1 cellular context compared by ENCODE assay signal in the genomic region with DNA sequence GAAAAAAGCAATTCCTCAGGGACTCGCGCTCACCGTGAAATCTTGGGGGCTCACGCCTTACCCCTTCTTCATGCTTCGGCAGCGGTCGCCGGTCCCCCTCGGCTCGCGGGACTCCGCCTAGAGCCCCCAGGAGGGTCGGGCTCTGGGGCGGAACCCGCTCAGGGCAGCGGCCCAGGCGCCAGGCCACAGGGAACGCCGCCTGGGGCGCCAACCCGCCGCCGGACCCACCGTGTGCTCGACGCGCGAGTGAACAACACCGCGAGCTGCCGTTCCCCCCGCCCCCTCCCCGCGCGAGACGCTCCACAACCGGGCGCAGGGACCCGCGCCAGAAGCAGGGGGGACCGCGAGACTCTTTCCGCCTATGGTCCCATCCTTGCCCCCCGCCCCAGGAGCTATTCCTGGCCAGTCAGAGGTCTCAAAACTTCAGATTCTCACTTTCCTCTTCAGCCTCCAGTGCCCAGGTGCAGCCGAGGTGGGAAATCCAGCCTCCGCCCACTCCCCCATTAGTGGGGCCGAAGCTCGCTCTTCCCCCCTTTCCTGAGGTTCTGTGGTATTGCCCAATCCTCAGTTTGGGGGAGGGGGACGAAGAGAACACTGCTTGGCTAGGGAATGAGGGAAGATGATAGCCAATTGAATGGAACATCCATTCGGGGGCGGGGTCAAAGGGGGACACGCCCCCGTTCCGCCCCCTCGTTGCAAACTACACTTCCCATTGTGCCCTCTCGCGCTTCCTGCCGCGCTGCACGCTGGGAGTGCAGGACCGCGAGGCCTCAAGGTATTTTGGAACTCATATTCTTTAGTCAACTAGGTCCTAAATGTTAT.
TF ChIP-seq lines count a peak whose summit lies in the region.

A gene (minus strand): TSS at position 265 of the 822 bp plus-strand sequence. CDS start 52,069 bp downstream, outside the sequence.

TF ChIP-seq in K562, 482 proteins besides CTCF, POLR2A, EP300 and RAD21 (continued from another document and continues in another):
- TF ChIP-seq ZNF445 (CRISPR knock-in tag; IDR thresholded peaks at IDR 0.05; ENCODE audit: low read depth) (no peak), TAF15 (IDR thresholded peaks at IDR 0.05; ENCODE audit: low read depth, low read length) (no peak), U2AF1 (optimal IDR thresholded peaks at IDR 0.05; ENCODE audit: low read depth, low read length) (peak; percentile 35), ZNF717 (CRISPR knock-in tag; IDR thresholded peaks at IDR 0.05) (no peak), CTBP1 (IDR thresholded peaks at IDR 0.05; ENCODE audit: borderline replicate concordance) (peak; percentile 29; the same call in 1 of the 2 replicates), HLTF (IDR thresholded peaks at IDR 0.05) (no peak), FOXJ2 (tag; IDR thresholded peaks at IDR 0.05) (no peak), ZNF583 (CRISPR knock-in tag; IDR thresholded peaks at IDR 0.05) (no peak), SP2 (IDR thresholded peaks at IDR 0.05; ENCODE audit: extremely low read depth, low read depth, low read length, poor library complexity, severe bottlenecking) (no peak), RHOXF2B (CRISPR knock-in tag; conservative IDR thresholded peaks at IDR 0.05) (no peak), OTX1 (CRISPR knock-in tag; IDR thresholded peaks at IDR 0.05) (no peak), ZZZ3 (IDR thresholded peaks at IDR 0.05) (no peak), HSF4 (CRISPR knock-in tag; IDR thresholded peaks at IDR 0.05; ENCODE audit: borderline replicate concordance) (no peak), ZNF384 (IDR thresholded peaks at IDR 0.05; ENCODE audit: low read depth, low read length) (no peak), NUFIP1 (IDR thresholded peaks at IDR 0.05; ENCODE audit: partially characterized antibody) (no peak), STAG1 (CRISPR knock-in tag; IDR thresholded peaks at IDR 0.05; ENCODE audit: borderline replicate concordance) (no peak), MXI1 (IDR thresholded peaks at IDR 0.05; ENCODE audit: low read depth, low read length) (no peak), SIRT6 (IDR thresholded peaks at IDR 0.05; ENCODE audit: low read depth, low read length) (no peak), ARNT (IDR thresholded peaks at IDR 0.05) (peak in 1 of 2 experiments; percentile 63; a peak in 1 of 4 replicates), ZEB2 (IDR thresholded peaks at IDR 0.05) (no peak), KHSRP (IDR thresholded peaks at IDR 0.05) (no peak), NR2C1 (IDR thresholded peaks at IDR 0.05) (0 out of 2 replicates have a peak, but pooled peaks have one; percentile 15), NR2C1 (tag; IDR thresholded peaks at IDR 0.05) (peak; percentile 38; the same call in 1 of the 2 replicates), NR4A1 (CRISPR knock-in tag; IDR thresholded peaks at IDR 0.05) (no peak), NR4A1 (tag; IDR thresholded peaks at IDR 0.05) (no peak), POLR2G (IDR thresholded peaks at IDR 0.05; ENCODE audit: low read depth, low read length) (peak; percentile 89), STAT5A (IDR thresholded peaks at IDR 0.05; ENCODE audit: borderline replicate concordance, low read length) (no peak), ZNF444 (CRISPR knock-in tag; IDR thresholded peaks at IDR 0.05) (no peak), NEUROD1 (IDR thresholded peaks at IDR 0.05; ENCODE audit: borderline replicate concordance, low read depth, low read length, partially characterized antibody) (no peak), ZBTB17 (CRISPR knock-in tag; IDR thresholded peaks at IDR 0.05) (no peak), BCL6 (CRISPR knock-in tag; IDR thresholded peaks at IDR 0.05) (no peak), HNRNPL (IDR thresholded peaks at IDR 0.05; ENCODE audit: low read depth, low read length) (no peak)
- TF ChIP-seq, protein P1, sequence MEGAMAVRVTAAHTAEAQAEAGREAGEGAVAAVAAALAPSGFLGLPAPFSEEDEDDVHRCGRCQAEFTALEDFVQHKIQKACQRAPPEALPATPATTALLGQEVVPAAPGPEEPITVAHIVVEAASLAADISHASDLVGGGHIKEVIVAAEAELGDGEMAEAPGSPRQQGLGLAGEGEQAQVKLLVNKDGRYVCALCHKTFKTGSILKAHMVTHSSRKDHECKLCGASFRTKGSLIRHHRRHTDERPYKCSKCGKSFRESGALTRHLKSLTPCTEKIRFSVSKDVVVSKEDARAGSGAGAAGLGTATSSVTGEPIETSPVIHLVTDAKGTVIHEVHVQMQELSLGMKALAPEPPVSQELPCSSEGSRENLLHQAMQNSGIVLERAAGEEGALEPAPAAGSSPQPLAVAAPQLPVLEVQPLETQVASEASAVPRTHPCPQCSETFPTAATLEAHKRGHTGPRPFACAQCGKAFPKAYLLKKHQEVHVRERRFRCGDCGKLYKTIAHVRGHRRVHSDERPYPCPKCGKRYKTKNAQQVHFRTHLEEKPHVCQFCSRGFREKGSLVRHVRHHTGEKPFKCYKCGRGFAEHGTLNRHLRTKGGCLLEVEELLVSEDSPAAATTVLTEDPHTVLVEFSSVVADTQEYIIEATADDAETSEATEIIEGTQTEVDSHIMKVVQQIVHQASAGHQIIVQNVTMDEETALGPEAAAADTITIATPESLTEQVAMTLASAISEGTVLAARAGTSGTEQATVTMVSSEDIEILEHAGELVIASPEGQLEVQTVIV (CRISPR knock-in tag; IDR thresholded peaks at IDR 0.05; ENCODE audit: borderline replicate concordance) = no peak
- TF ChIP-seq, protein P2, sequence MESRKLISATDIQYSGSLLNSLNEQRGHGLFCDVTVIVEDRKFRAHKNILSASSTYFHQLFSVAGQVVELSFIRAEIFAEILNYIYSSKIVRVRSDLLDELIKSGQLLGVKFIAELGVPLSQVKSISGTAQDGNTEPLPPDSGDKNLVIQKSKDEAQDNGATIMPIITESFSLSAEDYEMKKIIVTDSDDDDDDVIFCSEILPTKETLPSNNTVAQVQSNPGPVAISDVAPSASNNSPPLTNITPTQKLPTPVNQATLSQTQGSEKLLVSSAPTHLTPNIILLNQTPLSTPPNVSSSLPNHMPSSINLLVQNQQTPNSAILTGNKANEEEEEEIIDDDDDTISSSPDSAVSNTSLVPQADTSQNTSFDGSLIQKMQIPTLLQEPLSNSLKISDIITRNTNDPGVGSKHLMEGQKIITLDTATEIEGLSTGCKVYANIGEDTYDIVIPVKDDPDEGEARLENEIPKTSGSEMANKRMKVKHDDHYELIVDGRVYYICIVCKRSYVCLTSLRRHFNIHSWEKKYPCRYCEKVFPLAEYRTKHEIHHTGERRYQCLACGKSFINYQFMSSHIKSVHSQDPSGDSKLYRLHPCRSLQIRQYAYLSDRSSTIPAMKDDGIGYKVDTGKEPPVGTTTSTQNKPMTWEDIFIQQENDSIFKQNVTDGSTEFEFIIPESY (CRISPR knock-in tag; IDR thresholded peaks at IDR 0.05) = no peak
- TF ChIP-seq, protein P3, sequence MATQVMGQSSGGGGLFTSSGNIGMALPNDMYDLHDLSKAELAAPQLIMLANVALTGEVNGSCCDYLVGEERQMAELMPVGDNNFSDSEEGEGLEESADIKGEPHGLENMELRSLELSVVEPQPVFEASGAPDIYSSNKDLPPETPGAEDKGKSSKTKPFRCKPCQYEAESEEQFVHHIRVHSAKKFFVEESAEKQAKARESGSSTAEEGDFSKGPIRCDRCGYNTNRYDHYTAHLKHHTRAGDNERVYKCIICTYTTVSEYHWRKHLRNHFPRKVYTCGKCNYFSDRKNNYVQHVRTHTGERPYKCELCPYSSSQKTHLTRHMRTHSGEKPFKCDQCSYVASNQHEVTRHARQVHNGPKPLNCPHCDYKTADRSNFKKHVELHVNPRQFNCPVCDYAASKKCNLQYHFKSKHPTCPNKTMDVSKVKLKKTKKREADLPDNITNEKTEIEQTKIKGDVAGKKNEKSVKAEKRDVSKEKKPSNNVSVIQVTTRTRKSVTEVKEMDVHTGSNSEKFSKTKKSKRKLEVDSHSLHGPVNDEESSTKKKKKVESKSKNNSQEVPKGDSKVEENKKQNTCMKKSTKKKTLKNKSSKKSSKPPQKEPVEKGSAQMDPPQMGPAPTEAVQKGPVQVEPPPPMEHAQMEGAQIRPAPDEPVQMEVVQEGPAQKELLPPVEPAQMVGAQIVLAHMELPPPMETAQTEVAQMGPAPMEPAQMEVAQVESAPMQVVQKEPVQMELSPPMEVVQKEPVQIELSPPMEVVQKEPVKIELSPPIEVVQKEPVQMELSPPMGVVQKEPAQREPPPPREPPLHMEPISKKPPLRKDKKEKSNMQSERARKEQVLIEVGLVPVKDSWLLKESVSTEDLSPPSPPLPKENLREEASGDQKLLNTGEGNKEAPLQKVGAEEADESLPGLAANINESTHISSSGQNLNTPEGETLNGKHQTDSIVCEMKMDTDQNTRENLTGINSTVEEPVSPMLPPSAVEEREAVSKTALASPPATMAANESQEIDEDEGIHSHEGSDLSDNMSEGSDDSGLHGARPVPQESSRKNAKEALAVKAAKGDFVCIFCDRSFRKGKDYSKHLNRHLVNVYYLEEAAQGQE (CRISPR knock-in tag; IDR thresholded peaks at IDR 0.05; ENCODE audit: low read depth) = no peak
- TF ChIP-seq, protein P4, sequence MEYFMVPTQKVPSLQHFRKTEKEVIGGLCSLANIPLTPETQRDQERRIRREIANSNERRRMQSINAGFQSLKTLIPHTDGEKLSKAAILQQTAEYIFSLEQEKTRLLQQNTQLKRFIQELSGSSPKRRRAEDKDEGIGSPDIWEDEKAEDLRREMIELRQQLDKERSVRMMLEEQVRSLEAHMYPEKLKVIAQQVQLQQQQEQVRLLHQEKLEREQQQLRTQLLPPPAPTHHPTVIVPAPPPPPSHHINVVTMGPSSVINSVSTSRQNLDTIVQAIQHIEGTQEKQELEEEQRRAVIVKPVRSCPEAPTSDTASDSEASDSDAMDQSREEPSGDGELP (CRISPR knock-in tag; IDR thresholded peaks at IDR 0.05; ENCODE audit: borderline replicate concordance) = 0 out of 2 replicates have a peak, but pooled peaks have one; percentile 45
- TF ChIP-seq, protein P5, sequence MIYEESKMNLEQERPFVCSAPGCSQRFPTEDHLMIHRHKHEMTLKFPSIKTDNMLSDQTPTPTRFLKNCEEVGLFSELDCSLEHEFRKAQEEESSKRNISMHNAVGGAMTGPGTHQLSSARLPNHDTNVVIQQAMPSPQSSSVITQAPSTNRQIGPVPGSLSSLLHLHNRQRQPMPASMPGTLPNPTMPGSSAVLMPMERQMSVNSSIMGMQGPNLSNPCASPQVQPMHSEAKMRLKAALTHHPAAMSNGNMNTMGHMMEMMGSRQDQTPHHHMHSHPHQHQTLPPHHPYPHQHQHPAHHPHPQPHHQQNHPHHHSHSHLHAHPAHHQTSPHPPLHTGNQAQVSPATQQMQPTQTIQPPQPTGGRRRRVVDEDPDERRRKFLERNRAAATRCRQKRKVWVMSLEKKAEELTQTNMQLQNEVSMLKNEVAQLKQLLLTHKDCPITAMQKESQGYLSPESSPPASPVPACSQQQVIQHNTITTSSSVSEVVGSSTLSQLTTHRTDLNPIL (CRISPR knock-in tag; IDR thresholded peaks at IDR 0.05) = no peak
- TF ChIP-seq, protein P6, sequence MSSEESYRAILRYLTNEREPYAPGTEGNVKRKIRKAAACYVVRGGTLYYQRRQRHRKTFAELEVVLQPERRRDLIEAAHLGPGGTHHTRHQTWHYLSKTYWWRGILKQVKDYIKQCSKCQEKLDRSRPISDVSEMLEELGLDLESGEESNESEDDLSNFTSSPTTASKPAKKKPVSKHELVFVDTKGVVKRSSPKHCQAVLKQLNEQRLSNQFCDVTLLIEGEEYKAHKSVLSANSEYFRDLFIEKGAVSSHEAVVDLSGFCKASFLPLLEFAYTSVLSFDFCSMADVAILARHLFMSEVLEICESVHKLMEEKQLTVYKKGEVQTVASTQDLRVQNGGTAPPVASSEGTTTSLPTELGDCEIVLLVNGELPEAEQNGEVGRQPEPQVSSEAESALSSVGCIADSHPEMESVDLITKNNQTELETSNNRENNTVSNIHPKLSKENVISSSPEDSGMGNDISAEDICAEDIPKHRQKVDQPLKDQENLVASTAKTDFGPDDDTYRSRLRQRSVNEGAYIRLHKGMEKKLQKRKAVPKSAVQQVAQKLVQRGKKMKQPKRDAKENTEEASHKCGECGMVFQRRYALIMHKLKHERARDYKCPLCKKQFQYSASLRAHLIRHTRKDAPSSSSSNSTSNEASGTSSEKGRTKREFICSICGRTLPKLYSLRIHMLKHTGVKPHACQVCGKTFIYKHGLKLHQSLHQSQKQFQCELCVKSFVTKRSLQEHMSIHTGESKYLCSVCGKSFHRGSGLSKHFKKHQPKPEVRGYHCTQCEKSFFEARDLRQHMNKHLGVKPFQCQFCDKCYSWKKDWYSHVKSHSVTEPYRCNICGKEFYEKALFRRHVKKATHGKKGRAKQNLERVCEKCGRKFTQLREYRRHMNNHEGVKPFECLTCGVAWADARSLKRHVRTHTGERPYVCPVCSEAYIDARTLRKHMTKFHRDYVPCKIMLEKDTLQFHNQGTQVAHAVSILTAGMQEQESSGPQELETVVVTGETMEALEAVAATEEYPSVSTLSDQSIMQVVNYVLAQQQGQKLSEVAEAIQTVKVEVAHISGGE (CRISPR knock-in tag; IDR thresholded peaks at IDR 0.05) = peak in 1 of 3 experiments; percentile 69; a peak in 2 of 6 replicates
- TF ChIP-seq, protein P7, sequence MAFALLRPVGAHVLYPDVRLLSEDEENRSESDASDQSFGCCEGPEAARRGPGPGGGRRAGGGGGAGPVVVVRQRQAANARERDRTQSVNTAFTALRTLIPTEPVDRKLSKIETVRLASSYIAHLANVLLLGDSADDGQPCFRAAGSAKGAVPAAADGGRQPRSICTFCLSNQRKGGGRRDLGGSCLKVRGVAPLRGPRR (CRISPR knock-in tag; IDR thresholded peaks at IDR 0.05) = no peak
- TF ChIP-seq, protein P8, sequence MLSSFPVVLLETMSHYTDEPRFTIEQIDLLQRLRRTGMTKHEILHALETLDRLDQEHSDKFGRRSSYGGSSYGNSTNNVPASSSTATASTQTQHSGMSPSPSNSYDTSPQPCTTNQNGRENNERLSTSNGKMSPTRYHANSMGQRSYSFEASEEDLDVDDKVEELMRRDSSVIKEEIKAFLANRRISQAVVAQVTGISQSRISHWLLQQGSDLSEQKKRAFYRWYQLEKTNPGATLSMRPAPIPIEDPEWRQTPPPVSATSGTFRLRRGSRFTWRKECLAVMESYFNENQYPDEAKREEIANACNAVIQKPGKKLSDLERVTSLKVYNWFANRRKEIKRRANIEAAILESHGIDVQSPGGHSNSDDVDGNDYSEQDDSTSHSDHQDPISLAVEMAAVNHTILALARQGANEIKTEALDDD (IDR thresholded peaks at IDR 0.05) = no peak
- TF ChIP-seq, protein P9, sequence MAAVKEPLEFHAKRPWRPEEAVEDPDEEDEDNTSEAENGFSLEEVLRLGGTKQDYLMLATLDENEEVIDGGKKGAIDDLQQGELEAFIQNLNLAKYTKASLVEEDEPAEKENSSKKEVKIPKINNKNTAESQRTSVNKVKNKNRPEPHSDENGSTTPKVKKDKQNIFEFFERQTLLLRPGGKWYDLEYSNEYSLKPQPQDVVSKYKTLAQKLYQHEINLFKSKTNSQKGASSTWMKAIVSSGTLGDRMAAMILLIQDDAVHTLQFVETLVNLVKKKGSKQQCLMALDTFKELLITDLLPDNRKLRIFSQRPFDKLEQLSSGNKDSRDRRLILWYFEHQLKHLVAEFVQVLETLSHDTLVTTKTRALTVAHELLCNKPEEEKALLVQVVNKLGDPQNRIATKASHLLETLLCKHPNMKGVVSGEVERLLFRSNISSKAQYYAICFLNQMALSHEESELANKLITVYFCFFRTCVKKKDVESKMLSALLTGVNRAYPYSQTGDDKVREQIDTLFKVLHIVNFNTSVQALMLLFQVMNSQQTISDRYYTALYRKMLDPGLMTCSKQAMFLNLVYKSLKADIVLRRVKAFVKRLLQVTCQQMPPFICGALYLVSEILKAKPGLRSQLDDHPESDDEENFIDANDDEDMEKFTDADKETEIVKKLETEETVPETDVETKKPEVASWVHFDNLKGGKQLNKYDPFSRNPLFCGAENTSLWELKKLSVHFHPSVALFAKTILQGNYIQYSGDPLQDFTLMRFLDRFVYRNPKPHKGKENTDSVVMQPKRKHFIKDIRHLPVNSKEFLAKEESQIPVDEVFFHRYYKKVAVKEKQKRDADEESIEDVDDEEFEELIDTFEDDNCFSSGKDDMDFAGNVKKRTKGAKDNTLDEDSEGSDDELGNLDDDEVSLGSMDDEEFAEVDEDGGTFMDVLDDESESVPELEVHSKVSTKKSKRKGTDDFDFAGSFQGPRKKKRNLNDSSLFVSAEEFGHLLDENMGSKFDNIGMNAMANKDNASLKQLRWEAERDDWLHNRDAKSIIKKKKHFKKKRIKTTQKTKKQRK (IDR thresholded peaks at IDR 0.05; ENCODE audit: borderline replicate concordance, low read depth, low read length) = no peak
